10 cellular contexts compared by ENCODE assay signal in the genomic region with DNA sequence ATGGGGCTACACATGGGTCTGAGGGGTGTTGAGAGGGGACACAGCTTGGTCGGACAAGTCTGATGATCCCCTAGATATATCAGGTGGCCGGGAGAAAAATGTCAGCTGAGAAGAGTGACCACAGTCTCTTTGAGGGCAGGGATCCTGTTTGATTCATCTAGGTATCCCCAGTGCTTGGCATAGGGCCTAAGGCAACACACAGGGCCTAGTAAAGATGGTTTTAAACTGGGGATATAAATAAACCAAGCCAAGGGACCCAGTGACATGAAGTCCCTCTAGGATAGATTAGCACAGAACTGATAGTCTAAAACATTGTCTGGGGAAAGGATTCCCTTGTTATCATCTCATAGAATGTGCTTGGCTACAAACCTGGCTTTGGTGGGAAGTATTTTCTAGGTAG. TPM values are rescaled to one million over a fixed set of nuclear protein-coding genes. Genes with fewer than 3 reads are reported as not detected.
DNase-seq lines count a peak whose midpoint lies in the region; ATAC-seq and TF ChIP-seq lines count a peak whose summit lies in the region.
"Had no signal": no experiment of that assay in that cellular context is flagged by ENCODE, and none has a peak within 500 bp of the region (broad histone marks: within the 10 kb centered on the region; RNA-seq: fewer than 3 reads in every experiment).

No MANE protein-coding gene starts in this region.

- H3K27ac ChIP-seq in BLaER1 treated with 17β-estradiol and CSF1 and Interleukin-3, amounts not matched to agents 10 nM and 100 nM: peak overlapping the region in 2 of 11 experiments; percentile 77 to 88; a peak in 1 of 22 replicates

- no peak for ATAC-seq in activated naive CD8-positive, alpha-beta T cell treated with anti-CD3 and anti-CD28 coated beads, Interleukin-2, amount 10 ng/mL, durations not matched to agents 7 days and 5 days (ENCODE audit: low read depth)
- ATAC-seq in GM18498 (IDR thresholded peaks at IDR 0.05; ENCODE audit: unreplicated experiment): no peak
- ATAC-seq: mucosa of descending colon had no signal

- H3K9me3 Mint-ChIP-seq in activated naive CD8-positive, alpha-beta T cell treated with anti-CD3 and anti-CD28 coated beads, Interleukin-2, amount 10 ng/mL, durations not matched to agents 7 days and 5 days: no peaks in the 10 kb centered on the region

- H3K27ac Mint-ChIP-seq in activated naive CD8-positive, alpha-beta T cell treated with anti-CD3 and anti-CD28 coated beads, Interleukin-2, amount 10 ng/mL, durations not matched to agents 7 days and 5 days: peak overlapping the region; percentile 92

- peaks cover 17% of the 10 kb centered on the region for H3K4me1 Mint-ChIP-seq in activated naive CD8-positive, alpha-beta T cell treated with anti-CD3 and anti-CD28 coated beads, Interleukin-2, amount 10 ng/mL, durations not matched to agents 7 days and 5 days

- H3K27me3 Mint-ChIP-seq in activated naive CD8-positive, alpha-beta T cell treated with anti-CD3 and anti-CD28 coated beads, Interleukin-2, amount 10 ng/mL, durations not matched to agents 7 days and 5 days: peaks cover 7% of the 10 kb centered on the region

- POLR2A ChIA-PET in activated naive CD8-positive, alpha-beta T cell treated with anti-CD3 and anti-CD28 coated beads, Interleukin-2, amount 10 ng/mL, durations not matched to agents 7 days and 5 days (lab: Charles Lee): no interaction called here

- TF ChIP-seq CTCF in HFF-Myc (IDR thresholded peaks at IDR 0.05; ENCODE audit: low read depth, low read length, missing control alignments): no peak

- no peaks in the 10 kb centered on the region for H3K27me3 ChIP-seq in BLaER1 treated with 17β-estradiol and CSF1 and Interleukin-3, amounts not matched to agents 10 nM and 100 nM

- H4K20me1 ChIP-seq in BLaER1 treated with 17β-estradiol and CSF1 and Interleukin-3, amounts not matched to agents 10 nM and 100 nM: no peaks in the 10 kb centered on the region

- peaks cover 0 to 25% (median 16%) of the 10 kb centered on the region in 11 experiments; a peak in 15 of 22 replicates for H3K36me3 ChIP-seq in BLaER1 treated with 17β-estradiol and CSF1 and Interleukin-3, amounts not matched to agents 10 nM and 100 nM

- H3K4me3 Mint-ChIP-seq in activated naive CD8-positive, alpha-beta T cell treated with anti-CD3 and anti-CD28 coated beads, Interleukin-2, amount 10 ng/mL, durations not matched to agents 7 days and 5 days: peak overlapping the region; percentile 88

- no peaks in the 10 kb centered on the region for H3K9me3 ChIP-seq in BLaER1 treated with 17β-estradiol and CSF1 and Interleukin-3, amounts not matched to agents 10 nM and 100 nM (replicated peaks in 1 of 11)
- H3K9me3 ChIP-seq: mucosa of descending colon had no signal

- no peak for DNase-seq in HFF-Myc (ENCODE audit: extremely low read depth, low read depth)
- DNase-seq in activated naive CD8-positive, alpha-beta T cell treated with anti-CD3 and anti-CD28 coated beads, Interleukin-2, amount 10 ng/mL, durations not matched to agents 7 days and 5 days: no peak
- peak; percentile 56 for DNase-seq in myocyte (ENCODE audit: low read depth)
- no peak for DNase-seq in HT-29 (ENCODE audit: low spot score)
- no peak for DNase-seq in DMS153 (lab: John Stamatoyannopoulos, UW)
- DNase-seq in glomerular visceral epithelial cell (ENCODE audit: extremely low spot score): no peak
- DNase-seq: GF-D8 had no signal

- peaks cover 12 to 37% (median 17%) of the 10 kb centered on the region in 10 experiments for H3K4me1 ChIP-seq in BLaER1 treated with 17β-estradiol and CSF1 and Interleukin-3, amounts not matched to agents 10 nM and 100 nM

- peak overlapping the region in 10 of 11 experiments; percentile 86 to 94 (median 91); a peak in 18 of 22 replicates for H3K9ac ChIP-seq in BLaER1 treated with 17β-estradiol and CSF1 and Interleukin-3, amounts not matched to agents 10 nM and 100 nM

- peak overlapping the region in 3 of 10 experiments; percentile 70 to 85 (median 85); a peak in 4 of 20 replicates for H3K4me3 ChIP-seq in BLaER1 treated with 17β-estradiol and CSF1 and Interleukin-3, amounts not matched to agents 10 nM and 100 nM
- peak overlapping the region; percentile 98 for H3K4me3 ChIP-seq in HFF-Myc (replicated peaks; ENCODE audit: low read depth, low read length)
- H3K4me3 ChIP-seq: mucosa of descending colon had no signal

- peaks cover 6% of the 10 kb centered on the region for H3K36me3 Mint-ChIP-seq in activated naive CD8-positive, alpha-beta T cell treated with anti-CD3 and anti-CD28 coated beads, Interleukin-2, amount 10 ng/mL, durations not matched to agents 7 days and 5 days

- H3K4me2 ChIP-seq in BLaER1 treated with 17β-estradiol and CSF1 and Interleukin-3, amounts not matched to agents 10 nM and 100 nM: peak overlapping the region; percentile 92 to 98 (median 95); a peak in 21 of 22 replicates

RNA-seq across cellular contexts. Expression of gene ERCC4, which starts 1.4 kb away (rescaled TPM):
- 10 to 100 TPM; 12.6 to 14.8 TPM for total RNA-seq in activated naive CD8-positive, alpha-beta T cell treated with anti-CD3 and anti-CD28 coated beads, Interleukin-2, amount 10 ng/mL, durations not matched to agents 7 days and 5 days
- 11.4 and 13.7 TPM in 2 replicates for total RNA-seq in myocyte
- polyA plus RNA-seq in myocyte (2012): 4.3 TPM
- total RNA-seq in HT-29 (2014; rRNA removed; shearing (Covaris generic)): 2.8 and 8.0 TPM in 2 replicates
